Comparison of ENCODE assay signal across 12 cellular contexts in the genomic region with DNA sequence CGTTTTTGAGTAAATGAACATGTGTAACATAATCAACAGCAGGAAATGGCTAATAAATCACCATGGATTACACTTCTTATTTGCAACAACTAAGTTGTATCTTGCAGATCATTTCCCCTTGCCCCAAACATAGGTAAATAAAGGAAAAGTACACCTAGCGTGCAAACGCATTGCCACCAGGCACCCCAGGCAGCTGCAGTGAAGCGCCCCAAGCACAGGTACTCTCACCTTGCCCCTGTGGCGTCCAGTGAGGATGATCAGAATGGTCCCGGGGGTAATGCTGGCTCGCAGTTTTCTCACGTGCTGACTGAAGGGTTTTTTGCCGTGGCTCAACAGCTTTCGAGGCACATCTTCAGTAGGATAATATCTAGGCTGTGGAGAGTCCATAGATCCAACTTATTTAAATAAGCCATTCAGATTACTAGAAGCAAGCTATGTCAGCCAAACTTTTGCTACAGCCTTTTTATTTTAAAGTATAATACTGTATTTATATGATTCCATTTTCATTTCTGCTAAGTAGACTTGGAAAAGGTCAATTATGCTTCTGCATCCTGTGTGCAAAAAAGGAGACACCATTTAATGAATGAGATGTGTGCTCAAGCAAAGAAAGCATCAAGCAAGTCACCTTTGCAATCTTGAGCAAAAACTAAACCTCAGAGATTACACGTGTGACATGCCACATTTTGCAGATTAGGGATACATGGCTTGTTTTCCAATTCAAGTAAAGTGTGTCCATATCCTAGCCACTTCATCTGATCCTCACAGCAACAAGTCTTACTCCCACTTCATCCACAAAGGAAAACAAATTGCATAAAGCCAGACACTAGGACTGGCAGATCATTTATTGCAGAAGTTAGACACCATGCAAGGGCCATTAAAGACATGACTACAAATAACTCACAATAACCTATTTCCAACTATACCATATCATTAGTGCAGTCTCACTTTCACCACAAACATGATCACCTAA. TPM values are rescaled to one million over a fixed set of nuclear protein-coding genes. Genes with fewer than 3 reads are reported as not detected.
A peak's percentile ranks its signal among the peaks of the same experiment; 100 is the strongest.
DNase-seq lines count a peak whose midpoint lies in the region; ATAC-seq and TF ChIP-seq lines count a peak whose summit lies in the region.
"Had no signal": no experiment of that assay in that cellular context is flagged by ENCODE, and none has a peak within 500 bp of the region (broad histone marks: within the 10 kb centered on the region; RNA-seq: fewer than 3 reads in every experiment).

No MANE protein-coding gene starts in this region.

- H3K27ac Mint-ChIP-seq in osteocyte (ENCODE audit: unreplicated experiment) = no peak overlapping the region

- H2AFZ ChIP-seq in SK-N-SH (ENCODE audit: low read depth) (no peak overlapping the region), OCI-LY1 (ENCODE audit: low read length) (no peak overlapping the region)

- H3K9me2 ChIP-seq in SK-N-SH (no peaks in the 10 kb centered on the region), OCI-LY1 (ENCODE audit: low read depth, low read length) (no peaks in the 10 kb centered on the region)

- H3K4me1 Mint-ChIP-seq in osteocyte (ENCODE audit: unreplicated experiment) = peaks cover 23% of the 10 kb centered on the region

- DNase-seq in SK-N-SH (no peak), coronary artery (ENCODE audit: low spot score) (no peak), osteocyte (ENCODE audit: extremely low spot score, unreplicated experiment) (no peak), NCI-H1092 (lab: John Stamatoyannopoulos, UW) (no peak)
- DNase-seq: 8988T; activated CD4-positive, alpha-beta T cell treated with anti-CD3 and anti-CD28 coated beads for 4 hours; NCI-H510A treated with DMSO at 0.1 percent for 48 hours; stimulated activated CD4-positive, alpha-beta T cell treated with anti-CD3 and anti-CD28 coated beads, Interleukin-12 subunit alpha, Interleukin-12 subunit beta, amount 100 ng/mL, for 4 hours had no signal

- TF ChIP-seq EP300 in SK-N-SH (IDR thresholded peaks at IDR 0.05; ENCODE audit: borderline replicate concordance in 1 of 2, low read depth in 1 of 2, low read length in 1 of 2) = no peak

- H3K27me3 ChIP-seq in SK-N-SH (ENCODE audit: insufficient read depth) = no peaks in the 10 kb centered on the region
- no peaks in the 10 kb centered on the region for H3K27me3 ChIP-seq in OCI-LY1 (ENCODE audit: insufficient read depth, low read length)

- no peaks in the 10 kb centered on the region for H3K9me3 Mint-ChIP-seq in osteocyte (ENCODE audit: unreplicated experiment)

- H4K20me1 ChIP-seq in SK-N-SH (ENCODE audit: insufficient read depth) = peaks cover 40% of the 10 kb centered on the region
- no peaks in the 10 kb centered on the region for H4K20me1 ChIP-seq in OCI-LY1 (ENCODE audit: insufficient read depth, low read length)

- H3K27ac ChIP-seq in SK-N-SH (ENCODE audit: low read depth in 2 of 2, low read length in 1 of 2) = no peak overlapping the region
- H3K27ac ChIP-seq in OCI-LY1 (ENCODE audit: low read depth, low read length, poor library complexity, severe bottlenecking) = no peak overlapping the region
- H3K27ac ChIP-seq in coronary artery = no peak overlapping the region

- H3K4me3 Mint-ChIP-seq in osteocyte (ENCODE audit: unreplicated experiment) = peak overlapping the region; percentile 99

- H3K9me3 ChIP-seq in SK-N-SH (no peaks in the 10 kb centered on the region), OCI-LY1 (ENCODE audit: low read length) (no peaks in the 10 kb centered on the region)

- WGBS in SK-N-SH (ENCODE audit: low lambda C conversion rate) = 70% methylated on average over 11 of the region's 11 CpGs

- TF ChIP-seq RAD21 in SK-N-SH (IDR thresholded peaks at IDR 0.05; ENCODE audit: low read length) = no peak

- peak overlapping the region; percentile 74 for H3K4me2 ChIP-seq in SK-N-SH
- H3K4me2 ChIP-seq in OCI-LY1 (ENCODE audit: low read length) = peak overlapping the region; percentile 84

- ATAC-seq in SK-N-SH treated with all-trans-retinoic acid at 6 μM for 48 hours (no peak), HG02884 (IDR thresholded peaks at IDR 0.05; ENCODE audit: unreplicated experiment) (no peak), HG03108 (IDR thresholded peaks at IDR 0.05; ENCODE audit: unreplicated experiment) (no peak)

- peaks cover 38% of the 10 kb centered on the region for H3K36me3 Mint-ChIP-seq in osteocyte (ENCODE audit: unreplicated experiment)

- peaks cover 72% of the 10 kb centered on the region for H3F3A ChIP-seq in SK-N-SH (replicated peaks; ENCODE audit: insufficient read depth)
- H3F3A ChIP-seq in OCI-LY1 (ENCODE audit: insufficient read depth, low read length) = 0 out of 2 replicates have a peak, but pooled peaks cover 5% of the 10 kb centered on the region

- H3K27me3 Mint-ChIP-seq in osteocyte (ENCODE audit: unreplicated experiment) = no peaks in the 10 kb centered on the region

- POLR2A ChIA-PET in SK-N-SH (lab: Yijun Ruan, JAX) = no interaction called here

- CTCF ChIA-PET in SK-N-SH (lab: Yijun Ruan, JAX) = interaction anchor here (1.5 kb wide), 1 partner anchor 209 kb away, joined by 4 read pairs; no protein-coding TSS in a partner anchor

- H3K4me1 ChIP-seq in SK-N-SH (ENCODE audit: control insufficient read depth in 1 of 2, insufficient read depth in 2 of 2, low read depth in 1 of 2, low read length in 1 of 2) = peaks cover 10 to 13% of the 10 kb centered on the region in 2 experiments; a peak in 3 of 4 replicates
- H3K4me1 ChIP-seq in OCI-LY1 (ENCODE audit: insufficient read depth, low read length, severe bottlenecking) = peaks cover 26% of the 10 kb centered on the region

- TF ChIP-seq CTCF in SK-N-SH (IDR thresholded peaks at IDR 0.05) = no peak
- no peak for TF ChIP-seq CTCF in OCI-LY1 (IDR thresholded peaks at IDR 0.05; ENCODE audit: low read length)
- no peak for TF ChIP-seq CTCF in coronary artery (IDR thresholded peaks at IDR 0.05)
- TF ChIP-seq CTCF in osteocyte (IDR thresholded peaks at IDR 0.05) = no peak

- H3K36me3 ChIP-seq in SK-N-SH (replicated peaks in 1 of 2; ENCODE audit: control insufficient read depth in 1 of 2, insufficient read depth in 2 of 2, low read length in 1 of 2) (peaks cover 38 to 44% of the 10 kb centered on the region in 2 experiments), OCI-LY1 (ENCODE audit: insufficient read depth, low read length) (peaks cover 51% of the 10 kb centered on the region)

- H3K9ac ChIP-seq in SK-N-SH (peak overlapping the region; percentile 92; the same call in 1 of the 2 replicates), OCI-LY1 (ENCODE audit: low read length) (peak overlapping the region; percentile 82; the same call in 1 of the 2 replicates)

- H3K4me3 ChIP-seq in SK-N-SH (ENCODE audit: low read depth in 2 of 2, low read length in 1 of 2) (peak overlapping the region; percentile 76 to 81), OCI-LY1 (ENCODE audit: low read depth, low read length, poor library complexity, severe bottlenecking) (peak overlapping the region; percentile 88), coronary artery (peak overlapping the region; percentile 88)

- H3K79me2 ChIP-seq in SK-N-SH (ENCODE audit: insufficient read depth) (peaks cover 32% of the 10 kb centered on the region), OCI-LY1 (ENCODE audit: insufficient read depth, low read length) (peaks cover 14% of the 10 kb centered on the region)

TF ChIP-seq in SK-N-SH treated with all-trans-retinoic acid at 6 μM for 48 hours, 23 proteins besides CTCF, POLR2A, EP300 and RAD21:
- no peak for TF ChIP-seq CSDC2 (CRISPR knock-in tag; IDR thresholded peaks at IDR 0.05)
- TF ChIP-seq TCF4 (CRISPR knock-in tag; IDR thresholded peaks at IDR 0.05; ENCODE audit: borderline replicate concordance) = no peak
- TF ChIP-seq ZFP3 (CRISPR knock-in tag; IDR thresholded peaks at IDR 0.05) = no peak
- TF ChIP-seq, protein P1, sequence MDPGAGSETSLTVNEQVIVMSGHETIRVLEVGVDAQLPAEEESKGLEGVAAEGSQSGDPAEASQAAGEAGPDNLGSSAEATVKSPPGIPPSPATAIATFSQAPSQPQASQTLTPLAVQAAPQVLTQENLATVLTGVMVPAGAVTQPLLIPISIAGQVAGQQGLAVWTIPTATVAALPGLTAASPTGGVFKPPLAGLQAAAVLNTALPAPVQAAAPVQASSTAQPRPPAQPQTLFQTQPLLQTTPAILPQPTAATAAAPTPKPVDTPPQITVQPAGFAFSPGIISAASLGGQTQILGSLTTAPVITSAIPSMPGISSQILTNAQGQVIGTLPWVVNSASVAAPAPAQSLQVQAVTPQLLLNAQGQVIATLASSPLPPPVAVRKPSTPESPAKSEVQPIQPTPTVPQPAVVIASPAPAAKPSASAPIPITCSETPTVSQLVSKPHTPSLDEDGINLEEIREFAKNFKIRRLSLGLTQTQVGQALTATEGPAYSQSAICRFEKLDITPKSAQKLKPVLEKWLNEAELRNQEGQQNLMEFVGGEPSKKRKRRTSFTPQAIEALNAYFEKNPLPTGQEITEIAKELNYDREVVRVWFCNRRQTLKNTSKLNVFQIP (CRISPR knock-in tag; IDR thresholded peaks at IDR 0.05; ENCODE audit: borderline replicate concordance, low read depth) = no peak

RNA-seq across cellular contexts. Expression of a gene that starts 2.6 kb away (rescaled TPM):
- polyA plus RNA-seq in SK-N-SH (2012; rRNA removed) = 2,073 and 2,479 TPM in 2 replicates
- polyA plus RNA-seq in SK-N-SH (2012; cell fraction: cytosol; rRNA removed) = 2,881 and 3,723 TPM in 2 replicates
- polyA plus RNA-seq in SK-N-SH (2012; cell fraction: nucleus; rRNA removed) = 553 and 707 TPM in 2 replicates
- 1,250 and 1,279 TPM in 2 replicates for total RNA-seq in osteocyte

RNA-seq across cellular contexts. Expression of a gene that starts 11.9 kb away (rescaled TPM):
- 47.8 and 48.3 TPM in 2 replicates for polyA plus RNA-seq in SK-N-SH (2012; rRNA removed)
- polyA plus RNA-seq in SK-N-SH (2012; cell fraction: cytosol; rRNA removed) = 52.2 and 55.5 TPM in 2 replicates
- 30.4 and 37.8 TPM in 2 replicates for polyA plus RNA-seq in SK-N-SH (2012; cell fraction: nucleus; rRNA removed)
- total RNA-seq in osteocyte = 102 and 107 TPM in 2 replicates

RNA-seq across cellular contexts. Expression of a gene that starts 24.6 kb away (rescaled TPM):
- 9.3 and 14.6 TPM in 2 replicates for polyA plus RNA-seq in SK-N-SH (2012; rRNA removed)
- polyA plus RNA-seq in SK-N-SH (2012; cell fraction: cytosol; rRNA removed) = 6.3 and 7.8 TPM in 2 replicates
- polyA plus RNA-seq in SK-N-SH (2012; cell fraction: nucleus; rRNA removed) = 62.9 and 77.2 TPM in 2 replicates
- 62.6 and 63.3 TPM in 2 replicates for total RNA-seq in osteocyte
